Comparison of ENCODE assay signal across 16 cellular contexts in the genomic region with DNA sequence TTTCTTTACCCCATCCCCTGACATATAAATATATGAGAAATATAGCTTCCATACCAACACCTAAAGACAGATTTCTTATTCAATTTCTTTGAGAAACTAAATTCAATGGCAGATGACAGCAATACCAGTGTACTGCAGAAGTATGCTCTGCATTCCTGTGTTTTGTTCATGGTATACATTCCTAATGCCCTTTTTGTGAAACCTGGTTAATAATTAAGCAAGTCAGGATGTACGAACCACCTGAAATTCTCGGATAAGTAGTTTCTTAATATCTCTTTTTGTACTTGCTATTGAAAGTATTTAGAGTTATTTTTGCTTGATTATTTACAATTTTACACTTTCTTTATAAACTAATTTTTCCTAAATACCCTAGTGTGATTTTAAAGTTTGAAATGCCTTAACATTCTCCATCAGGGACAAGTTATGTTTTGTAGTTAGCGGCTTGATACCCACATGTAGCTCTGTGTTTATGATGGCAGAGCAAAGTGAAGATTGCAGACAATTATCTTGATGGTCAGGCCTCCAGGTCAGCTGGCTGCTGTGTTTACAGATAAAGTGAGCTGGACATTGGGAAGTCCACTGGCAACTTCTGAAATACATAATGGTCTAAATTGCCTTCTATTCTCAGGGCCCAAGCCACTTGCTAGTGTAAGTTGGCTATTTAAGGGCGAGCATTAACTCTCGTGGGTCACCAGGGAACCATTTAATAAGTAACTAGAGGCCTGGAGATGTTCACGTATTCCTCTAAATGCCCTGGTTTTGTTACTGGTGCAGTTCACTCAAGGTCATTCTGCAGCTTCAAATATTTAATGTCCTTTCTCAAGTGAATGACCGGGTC.
"Had no signal": no experiment of that assay in that cellular context is flagged by ENCODE, and none has a peak within 500 bp of the region (broad histone marks: within the 10 kb centered on the region; RNA-seq: fewer than 3 reads in every experiment).

No MANE protein-coding gene starts in this region.

- H3K4me3 ChIP-seq: gastroesophageal sphincter, prostate gland, spleen, stomach, thoracic aorta had no signal

- ATAC-seq: gastroesophageal sphincter; left ventricle myocardium superior; natural killer cell treated with Interleukin-12 subunit alpha and Interleukin-12 subunit beta and Interleukin-15 and Interleukin-18, amount 100 ng/mL, for 72 hours; sciatic nerve had no signal

- DNase-seq: activated CD4-positive, alpha-beta T cell treated with anti-CD3 and anti-CD28 coated beads for 1 hour; activated CD4-positive, alpha-beta T cell treated with anti-CD3 and anti-CD28 coated beads, Interleukin-2, amount 50 U/mL, for 48 hours; activated naive CD4-positive, alpha-beta T cell treated with anti-CD3 and anti-CD28 coated beads, Interleukin-2, amount 50 U/mL, for 16 hours; activated T-cell treated with anti-CD3 and anti-CD28 coated beads, Interleukin-2, amount 50 U/mL, for 1 hour; dermis blood vessel endothelial cell; endodermal cell; islet precursor cell; left ventricle myocardium superior; nucleus accumbens; spleen; stomach had no signal

- H3K27me3 ChIP-seq: gastroesophageal sphincter, spleen, stomach had no signal

- H3K36me3 ChIP-seq: gastroesophageal sphincter, prostate gland, spleen, stomach, thoracic aorta had no signal

- H3K4me1 ChIP-seq: prostate gland, spleen had no signal

- H3K9me3 ChIP-seq: prostate gland, thoracic aorta had no signal

- H3K27ac ChIP-seq: gastroesophageal sphincter, prostate gland, spleen, stomach, thoracic aorta had no signal
